Comparison of ENCODE assay signal across 1 cellular context in genomic region chr21:35586305-35586704, GRCh38.
TF ChIP-seq lines count a peak whose summit lies in the region.

No MANE protein-coding gene starts in this region.

TF ChIP-seq in HepG2, 621 proteins besides CTCF, POLR2A, EP300 and RAD21 (continued from another document):
- TF ChIP-seq KDM2A (CRISPR knock-in tag; IDR thresholded peaks at IDR 0.05; ENCODE audit: borderline replicate concordance, low read depth) = no peak
- no peak for TF ChIP-seq STAG1 (CRISPR knock-in tag; IDR thresholded peaks at IDR 0.05)
- peak; percentile 33; the same call in 1 of the 2 replicates for TF ChIP-seq FOXA3 (CRISPR knock-in tag; IDR thresholded peaks at IDR 0.05)
- no peak for TF ChIP-seq ZNF724P (CRISPR knock-in tag; IDR thresholded peaks at IDR 0.05; ENCODE audit: borderline replicate concordance)
- no peak for TF ChIP-seq ATF3 (CRISPR knock-in tag; IDR thresholded peaks at IDR 0.05)
- no peak for TF ChIP-seq KAT8 (CRISPR knock-in tag; IDR thresholded peaks at IDR 0.05)
- no peak for TF ChIP-seq RARG (CRISPR knock-in tag; IDR thresholded peaks at IDR 0.05; ENCODE audit: low read depth)
- TF ChIP-seq ZNF709 (CRISPR knock-in tag; IDR thresholded peaks at IDR 0.05) = no peak
- TF ChIP-seq RARA (CRISPR knock-in tag; IDR thresholded peaks at IDR 0.05) = no peak
- TF ChIP-seq ZNF549 (CRISPR knock-in tag; IDR thresholded peaks at IDR 0.05) = no peak
- no peak for TF ChIP-seq PHF8 (CRISPR knock-in tag; IDR thresholded peaks at IDR 0.05)
- no peak for TF ChIP-seq HNRNPL (IDR thresholded peaks at IDR 0.05; ENCODE audit: low read depth, low read length)
- no peak for TF ChIP-seq ZNF841 (CRISPR knock-in tag; IDR thresholded peaks at IDR 0.05; ENCODE audit: borderline replicate concordance)
- no peak for TF ChIP-seq SMARCE1 (IDR thresholded peaks at IDR 0.05; ENCODE audit: borderline replicate concordance)
- no peak for TF ChIP-seq MIXL1 (CRISPR knock-in tag; IDR thresholded peaks at IDR 0.05)
- no peak for TF ChIP-seq NR2C2 (CRISPR knock-in tag; IDR thresholded peaks at IDR 0.05; ENCODE audit: borderline replicate concordance)
- TF ChIP-seq, protein P1, sequence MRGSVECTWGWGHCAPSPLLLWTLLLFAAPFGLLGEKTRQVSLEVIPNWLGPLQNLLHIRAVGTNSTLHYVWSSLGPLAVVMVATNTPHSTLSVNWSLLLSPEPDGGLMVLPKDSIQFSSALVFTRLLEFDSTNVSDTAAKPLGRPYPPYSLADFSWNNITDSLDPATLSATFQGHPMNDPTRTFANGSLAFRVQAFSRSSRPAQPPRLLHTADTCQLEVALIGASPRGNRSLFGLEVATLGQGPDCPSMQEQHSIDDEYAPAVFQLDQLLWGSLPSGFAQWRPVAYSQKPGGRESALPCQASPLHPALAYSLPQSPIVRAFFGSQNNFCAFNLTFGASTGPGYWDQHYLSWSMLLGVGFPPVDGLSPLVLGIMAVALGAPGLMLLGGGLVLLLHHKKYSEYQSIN (CRISPR knock-in tag; IDR thresholded peaks at IDR 0.05; ENCODE audit: borderline replicate concordance) = no peak
- TF ChIP-seq ADNP (CRISPR knock-in tag; IDR thresholded peaks at IDR 0.05) = no peak
- TF ChIP-seq, protein P2, sequence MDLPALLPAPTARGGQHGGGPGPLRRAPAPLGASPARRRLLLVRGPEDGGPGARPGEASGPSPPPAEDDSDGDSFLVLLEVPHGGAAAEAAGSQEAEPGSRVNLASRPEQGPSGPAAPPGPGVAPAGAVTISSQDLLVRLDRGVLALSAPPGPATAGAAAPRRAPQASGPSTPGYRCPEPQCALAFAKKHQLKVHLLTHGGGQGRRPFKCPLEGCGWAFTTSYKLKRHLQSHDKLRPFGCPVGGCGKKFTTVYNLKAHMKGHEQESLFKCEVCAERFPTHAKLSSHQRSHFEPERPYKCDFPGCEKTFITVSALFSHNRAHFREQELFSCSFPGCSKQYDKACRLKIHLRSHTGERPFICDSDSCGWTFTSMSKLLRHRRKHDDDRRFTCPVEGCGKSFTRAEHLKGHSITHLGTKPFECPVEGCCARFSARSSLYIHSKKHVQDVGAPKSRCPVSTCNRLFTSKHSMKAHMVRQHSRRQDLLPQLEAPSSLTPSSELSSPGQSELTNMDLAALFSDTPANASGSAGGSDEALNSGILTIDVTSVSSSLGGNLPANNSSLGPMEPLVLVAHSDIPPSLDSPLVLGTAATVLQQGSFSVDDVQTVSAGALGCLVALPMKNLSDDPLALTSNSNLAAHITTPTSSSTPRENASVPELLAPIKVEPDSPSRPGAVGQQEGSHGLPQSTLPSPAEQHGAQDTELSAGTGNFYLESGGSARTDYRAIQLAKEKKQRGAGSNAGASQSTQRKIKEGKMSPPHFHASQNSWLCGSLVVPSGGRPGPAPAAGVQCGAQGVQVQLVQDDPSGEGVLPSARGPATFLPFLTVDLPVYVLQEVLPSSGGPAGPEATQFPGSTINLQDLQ (CRISPR knock-in tag; IDR thresholded peaks at IDR 0.05) = no peak
- TF ChIP-seq ZBTB44 (CRISPR knock-in tag; IDR thresholded peaks at IDR 0.05) = no peak
- no peak for TF ChIP-seq KDM5B (CRISPR knock-in tag; IDR thresholded peaks at IDR 0.05; ENCODE audit: borderline replicate concordance)
- TF ChIP-seq ZNF260 (CRISPR knock-in tag; IDR thresholded peaks at IDR 0.05; ENCODE audit: borderline replicate concordance, low read depth) = no peak
- no peak for TF ChIP-seq POGK (CRISPR knock-in tag; conservative IDR thresholded peaks at IDR 0.05)
- TF ChIP-seq DDIT3 (CRISPR knock-in tag; IDR thresholded peaks at IDR 0.05) = no peak
- TF ChIP-seq, protein P3, sequence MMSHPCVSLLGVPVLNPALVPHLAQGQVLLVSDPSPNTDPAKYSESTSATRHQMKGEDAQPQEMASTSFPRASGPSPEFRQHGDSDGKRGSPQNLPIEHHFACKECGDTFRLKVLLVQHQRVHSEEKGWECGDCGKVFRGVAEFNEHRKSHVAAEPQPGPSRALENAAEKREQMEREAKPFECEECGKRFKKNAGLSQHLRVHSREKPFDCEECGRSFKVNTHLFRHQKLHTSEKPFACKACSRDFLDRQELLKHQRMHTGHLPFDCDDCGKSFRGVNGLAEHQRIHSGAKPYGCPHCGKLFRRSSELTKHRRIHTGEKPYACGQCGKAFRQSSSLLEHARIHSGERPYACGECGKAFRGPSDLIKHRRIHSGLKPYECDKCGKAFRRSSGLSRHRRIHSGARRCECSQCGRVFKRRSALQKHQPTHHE (CRISPR knock-in tag; IDR thresholded peaks at IDR 0.05; ENCODE audit: borderline replicate concordance) = no peak
TF ChIP-seq in HepG2: peak in this region for 9.
